Comparison of ENCODE assay signal across 13 cellular contexts in the genomic region with DNA sequence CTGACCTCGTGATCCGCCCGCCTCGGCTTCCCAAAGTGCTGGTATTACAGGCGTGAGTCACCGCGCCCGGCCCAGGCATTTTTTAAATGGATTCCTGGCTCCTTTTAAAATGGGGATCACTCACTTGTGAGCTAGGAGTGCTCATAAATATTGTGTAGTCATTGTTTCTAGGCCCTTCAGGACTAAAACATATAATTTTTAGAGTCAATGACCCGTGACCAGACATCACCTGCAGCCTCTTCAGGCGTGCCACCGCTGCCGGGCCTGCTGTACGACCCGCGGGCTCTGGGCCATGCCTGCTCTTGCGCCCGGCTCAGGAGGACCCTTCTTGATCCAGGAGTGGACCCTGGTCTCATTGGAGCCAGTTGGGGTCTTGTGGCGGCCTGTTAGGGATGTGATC. TPM values are rescaled to one million over a fixed set of nuclear protein-coding genes. Genes with fewer than 3 reads are reported as not detected.
DNase-seq lines count a peak whose midpoint lies in the region; FAIRE-seq and TF ChIP-seq lines count a peak whose summit lies in the region.
"Had no signal": no experiment of that assay in that cellular context is flagged by ENCODE, and none has a peak within 500 bp of the region (broad histone marks: within the 10 kb centered on the region; RNA-seq: fewer than 3 reads in every experiment).

No MANE protein-coding gene starts in this region.

- TF ChIP-seq POLR2A in GM12891 (IDR thresholded peaks at IDR 0.05; ENCODE audit: low read depth, low read length): no peak

- DNase-seq in NCI-H526 (lab: John Stamatoyannopoulos, UW) (peak; percentile 10 to 24), NCI-H526 treated with DMSO at 0.1 percent for 48 hours (lab: John Stamatoyannopoulos, UW) (no peak), NCI-H1417 (lab: John Stamatoyannopoulos, UW) (peak; percentile 47 to 94 (median 71)), NCI-H69 (lab: John Stamatoyannopoulos, UW) (peak; percentile 88), GM12891 (ENCODE audit: insufficient read length, low spot score) (no peak), T1000 (lab: John Stamatoyannopoulos, UW) (no peak), NOMO-1 (lab: John Stamatoyannopoulos, UW; ENCODE audit: unreplicated experiment in 2 of 2) (no peak), hypothalamus (lab: John Stamatoyannopoulos, UW) (no peak)
- DNase-seq: AML-193, KBM-7, NCI-H2171 treated with DMSO at 0.1 percent for 48 hours, RPMI8226 had no signal

- no peak for FAIRE-seq in GM12891 (lab: Jason Lieb, UNC)
- FAIRE-seq: H1 had no signal

TF ChIP-seq in GM12891, 5 proteins besides CTCF, POLR2A, EP300 and RAD21:
- TF ChIP-seq PAX5 (IDR thresholded peaks at IDR 0.05; ENCODE audit: insufficient read depth, low read length, severe bottlenecking) (no peak), POLR2AphosphoS5 (IDR thresholded peaks at IDR 0.05; ENCODE audit: low read depth, low read length) (no peak), TAF1 (IDR thresholded peaks at IDR 0.05; ENCODE audit: low read depth, low read length) (no peak), SPI1 (IDR thresholded peaks at IDR 0.05; ENCODE audit: low read depth, low read length) (no peak), POU2F2 (IDR thresholded peaks at IDR 0.05; ENCODE audit: low read depth, low read length) (no peak)
TF ChIP-seq in GM12891: peak in this region for 0.

RNA-seq across cellular contexts. Expression of gene EFCAB5, which starts 30.8 kb away (rescaled TPM):
- 0.21 TPM for polyA plus RNA-seq in GM12891 (2012; ENCODE audit: low read depth, missing spikeins)

RNA-seq across cellular contexts. Expression of gene SSH2, which starts 42.2 kb away (rescaled TPM):
- 20.4 TPM for polyA plus RNA-seq in GM12891 (2012; ENCODE audit: low read depth, missing spikeins)

Comparison
In these comparisons a context has a peak if more than half of its experiments do, and no peak if none do; other contexts are left out.
1. DNase-seq: peak in NCI-H526 (2 of 2), NCI-H1417 (3 of 3) and NCI-H69 (single experiment); none in NCI-H526 treated with DMSO at 0.1 percent for 48 hours (single experiment), GM12891 (single experiment), T1000 (single experiment), NOMO-1 (0 of 2) and hypothalamus (0 of 51).